In genomic region chr2:44822174-44822573, GRCh38 we compare ENCODE assay signal across 19 cellular contexts.
A peak's percentile ranks its signal among the peaks of the same experiment; 100 is the strongest.
DNase-seq lines count a peak whose midpoint lies in the region; ATAC-seq and TF ChIP-seq lines count a peak whose summit lies in the region.
"Had no signal": no experiment of that assay in that cellular context is flagged by ENCODE, and none has a peak within 500 bp of the region (broad histone marks: within the 10 kb centered on the region; RNA-seq: fewer than 3 reads in every experiment).

No MANE protein-coding gene starts in this region.

- in situ Hi-C loops in G401 (cut with HindIII; ENCODE audit: low sequenced_read_pairs) = loop anchor here (5.0 kb wide), 1 partner anchor 90 kb away; no protein-coding TSS in a partner anchor

- no peak overlapping the region for H2BK12ac ChIP-seq in trophoblast cell (ENCODE audit: low read length)

- no peaks in the 10 kb centered on the region for H3K36me3 Mint-ChIP-seq in neural progenitor cell

- H2AFZ ChIP-seq in neural progenitor cell (replicated peaks) (no peak overlapping the region), trophoblast cell (ENCODE audit: insufficient read depth, low read length, poor library complexity) (no peak overlapping the region)

- H3K4me1 Mint-ChIP-seq in neural progenitor cell = peaks cover 7% of the 10 kb centered on the region

- no peak overlapping the region for H3K4me3 Mint-ChIP-seq in neural progenitor cell
- H3K4me3 Mint-ChIP-seq: CD4-positive, alpha-beta T cell; GM23338 had no signal

- H4K20me1 ChIP-seq in neural progenitor cell (ENCODE audit: low read depth) = no peaks in the 10 kb centered on the region

- no peak overlapping the region for H4K12ac ChIP-seq in trophoblast cell (ENCODE audit: low read depth, low read length)

- H3K23ac ChIP-seq in trophoblast cell (ENCODE audit: low read length) = no peak overlapping the region

- TF ChIP-seq CTCF in HEK293 (tag by site-specific recombination; IDR thresholded peaks at IDR 0.05) (no peak), WERI-Rb-1 (IDR thresholded peaks at IDR 0.05; ENCODE audit: low read depth, low read length) (no peak), neural progenitor cell (IDR thresholded peaks at IDR 0.05) (no peak)

- POLR2A ChIA-PET in HEK293 (lab: Yijun Ruan, JAX) = no interaction called here

- no peaks in the 10 kb centered on the region for H3K79me2 ChIP-seq in neural progenitor cell (ENCODE audit: low read depth)
- H3K79me2 ChIP-seq in trophoblast cell (ENCODE audit: control insufficient read depth, insufficient read depth, low read length, poor library complexity) = no peaks in the 10 kb centered on the region

- no peak overlapping the region for H2AK5ac ChIP-seq in trophoblast cell (ENCODE audit: low read length)

- CTCF ChIA-PET in HEK293 (lab: Yijun Ruan, JAX) = no interaction called here

- DNase-seq in G401 (ENCODE audit: low spot score) (peak; percentile 23), WERI-Rb-1 (peak; percentile 81), neural progenitor cell (ENCODE audit: low spot score) (no peak), trophoblast cell (no peak)
- DNase-seq: ACHN; BE2C; Caco-2; CD4-positive, alpha-beta T cell; DMS79 treated with DMSO at 0.1 percent for 48 hours; H7; IMR-90 had no signal

- H3K27me3 ChIP-seq in WERI-Rb-1 (ENCODE audit: insufficient read depth, low read depth, severe bottlenecking) (no peaks in the 10 kb centered on the region), neural progenitor cell (no peaks in the 10 kb centered on the region), trophoblast cell (ENCODE audit: insufficient read depth, low read length) (no peaks in the 10 kb centered on the region)
- H3K27me3 ChIP-seq: BE2C had no signal

- H3K27me3 Mint-ChIP-seq in neural progenitor cell (ENCODE audit: insufficient read depth, low read depth) = peaks cover 9% of the 10 kb centered on the region

- H3K4me3 ChIP-seq in HEK293 (ENCODE audit: low read depth, low read length) = no peak overlapping the region
- no peak overlapping the region for H3K4me3 ChIP-seq in WERI-Rb-1 (ENCODE audit: low read depth, low read length)
- no peak overlapping the region for H3K4me3 ChIP-seq in neural progenitor cell
- H3K4me3 ChIP-seq in trophoblast cell (ENCODE audit: low read depth, low read length) = no peak overlapping the region
- H3K4me3 ChIP-seq: GM12878, GM23338, K562 had no signal

- no peak overlapping the region for H2BK120ac ChIP-seq in trophoblast cell (ENCODE audit: insufficient read depth, low read length, poor library complexity)

- no peak overlapping the region for H4K91ac ChIP-seq in trophoblast cell (ENCODE audit: low read depth, low read length)

- ATAC-seq in GM21515 (IDR thresholded peaks at IDR 0.05; ENCODE audit: unreplicated experiment) (no peak), GM18907 (IDR thresholded peaks at IDR 0.05; ENCODE audit: unreplicated experiment) (no peak)
- ATAC-seq: GM12878, GM23338, HCT116, K562 had no signal

- no peak overlapping the region for H3K14ac ChIP-seq in trophoblast cell (ENCODE audit: low read length)

- H3K18ac ChIP-seq in trophoblast cell (ENCODE audit: low read length) = no peak overlapping the region

- WGBS in trophoblast cell (ENCODE audit: extremely low coverage, insufficient coverage, insufficient read length) = no CpG with 5 or more reads among the region's 6 CpGs

- no peaks in the 10 kb centered on the region for H3K36me3 ChIP-seq in HEK293 (ENCODE audit: control insufficient read depth in 2 of 2, insufficient read depth in 1 of 2, low read length in 2 of 2)
- H3K36me3 ChIP-seq in WERI-Rb-1 = no peaks in the 10 kb centered on the region
- no peaks in the 10 kb centered on the region for H3K36me3 ChIP-seq in neural progenitor cell
- no peaks in the 10 kb centered on the region for H3K36me3 ChIP-seq in trophoblast cell (ENCODE audit: control insufficient read depth in 1 of 2, insufficient read depth in 2 of 2, low read length in 2 of 2)
- H3K36me3 ChIP-seq: BE2C had no signal

- no peak overlapping the region for H3K27ac Mint-ChIP-seq in neural progenitor cell
- H3K27ac Mint-ChIP-seq: CD4-positive, alpha-beta T cell; GM23338 had no signal

- H3K9ac ChIP-seq in neural progenitor cell = no peak overlapping the region
- H3K9ac ChIP-seq in trophoblast cell (ENCODE audit: low read length) = no peak overlapping the region

- no peaks in the 10 kb centered on the region for H3K9me3 ChIP-seq in HEK293 (ENCODE audit: control insufficient read depth, insufficient read depth, low read depth, low read length)
- H3K9me3 ChIP-seq in WERI-Rb-1 (ENCODE audit: severe bottlenecking) = no peaks in the 10 kb centered on the region
- H3K9me3 ChIP-seq in neural progenitor cell (ENCODE audit: low read depth) = peaks cover 3% of the 10 kb centered on the region
- no peaks in the 10 kb centered on the region for H3K9me3 ChIP-seq in trophoblast cell (ENCODE audit: insufficient read depth, low read depth, low read length)
- H3K9me3 ChIP-seq: BE2C, Caco-2 had no signal

- H3K79me1 ChIP-seq in trophoblast cell (ENCODE audit: low read length) = no peaks in the 10 kb centered on the region

- H3K27ac ChIP-seq in HEK293 (ENCODE audit: extremely low read depth, low read depth, low read length) (no peak overlapping the region), WERI-Rb-1 (peak overlapping the region; percentile 86), neural progenitor cell (no peak overlapping the region), trophoblast cell (ENCODE audit: low read depth, low read length) (no peak overlapping the region)
- H3K27ac ChIP-seq: C4-2B had no signal

- peaks cover 22% of the 10 kb centered on the region for H3F3A ChIP-seq in neural progenitor cell (ENCODE audit: low read depth)

- no peak overlapping the region for H3K4ac ChIP-seq in trophoblast cell (ENCODE audit: low read depth, low read length)

- no peak overlapping the region for H2BK5ac ChIP-seq in trophoblast cell (ENCODE audit: low read depth, low read length, poor library complexity)

- no peak overlapping the region for H4K8ac ChIP-seq in trophoblast cell (ENCODE audit: low read depth, low read length)

- peaks cover 4% of the 10 kb centered on the region for H3K9me3 Mint-ChIP-seq in neural progenitor cell
- H3K9me3 Mint-ChIP-seq: CD4-positive, alpha-beta T cell had no signal

- H3K4me1 ChIP-seq in HEK293 (ENCODE audit: control insufficient read depth, insufficient read depth, low read length) (0 out of 2 replicates have a peak, but pooled peaks cover 2% of the 10 kb centered on the region), neural progenitor cell (peaks cover 34% of the 10 kb centered on the region), trophoblast cell (ENCODE audit: control insufficient read depth in 1 of 2, insufficient read depth in 2 of 2, low read length in 2 of 2) (no peaks in the 10 kb centered on the region)
- H3K4me1 ChIP-seq: BE2C, Caco-2 had no signal

- H3K4me2 ChIP-seq in neural progenitor cell (peak overlapping the region; percentile 61), trophoblast cell (ENCODE audit: low read length) (no peak overlapping the region)

TF ChIP-seq in HEK293, 187 proteins besides CTCF, POLR2A, EP300 and RAD21:
- TF ChIP-seq ZNF529 (tag by site-specific recombination; IDR thresholded peaks at IDR 0.05; ENCODE audit: insufficient replicate concordance) (no peak), SCRT1 (tag by site-specific recombination; IDR thresholded peaks at IDR 0.05; ENCODE audit: borderline replicate concordance) (peak; percentile 59; the same call in 1 of the 2 replicates), SCRT2 (tag by site-specific recombination; IDR thresholded peaks at IDR 0.05) (peak; percentile 50; the same call in 1 of the 2 replicates)
TF ChIP-seq in HEK293: peak in this region for 2.

Comparison
In these comparisons a context has a peak if more than half of its experiments do, and no peak if none do; other contexts are left out.
1. DNase-seq: peak in G401 (single experiment) and WERI-Rb-1 (single experiment); none in neural progenitor cell (single experiment) and trophoblast cell (0 of 2).